In the genomic region with DNA sequence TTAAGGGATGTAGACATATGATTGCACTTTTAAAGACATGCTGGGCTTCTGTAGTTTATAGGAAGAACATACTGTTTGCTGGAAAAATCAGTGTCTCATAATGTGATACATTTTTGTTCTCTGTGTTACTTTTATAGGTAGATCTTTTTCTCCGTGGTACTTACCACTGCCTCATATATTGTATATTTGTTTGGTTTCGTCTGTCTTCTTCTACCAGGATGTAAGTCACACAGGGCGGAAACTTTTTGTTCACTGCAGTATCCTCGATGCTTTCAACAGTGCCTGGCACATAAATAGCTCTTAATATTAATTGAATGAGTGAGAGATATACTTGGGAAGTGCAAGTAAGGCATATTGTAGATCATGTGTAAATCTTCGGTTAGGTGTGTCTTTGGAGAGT, we compare ENCODE assay signal across 24 cellular contexts.
DNase-seq lines count a peak whose midpoint lies in the region; ATAC-seq, FAIRE-seq and TF ChIP-seq lines count a peak whose summit lies in the region.
"Had no signal": no experiment of that assay in that cellular context is flagged by ENCODE, and none has a peak within 500 bp of the region (broad histone marks: within the 10 kb centered on the region; RNA-seq: fewer than 3 reads in every experiment).

No MANE protein-coding gene starts in this region.

- H3K9ac ChIP-seq in endothelial cell of umbilical vein (replicated peaks; ENCODE audit: extremely low read depth, insufficient read depth, low read length) (peak overlapping the region; percentile 62), skeletal muscle satellite cell (ENCODE audit: low read depth, low read length) (no peak overlapping the region)
- H3K9ac ChIP-seq: BLaER1 treated with 17β-estradiol and CSF1 and Interleukin-3, amounts not matched to agents 10 nM and 100 nM had no signal

- no peak overlapping the region for H3K27ac Mint-ChIP-seq in naive thymus-derived CD8-positive, alpha-beta T cell
- H3K27ac Mint-ChIP-seq: B cell; CD4-positive, alpha-beta T cell; CD8-positive, alpha-beta T cell had no signal

- dilution Hi-C loops in endothelial cell of umbilical vein (cut with MboI; ENCODE audit: extremely low pct_ligation_motif_present, low sequenced_read_pairs): no loop called here

- CTCF ChIA-PET in endothelial cell of umbilical vein (lab: Charles Lee): interaction anchor here (0.7 to 2.4 kb wide), 11 partner anchors 9 to 291 kb away, joined by 3 to 12 read pairs (median 4); no protein-coding TSS in a partner anchor

- peak; percentile 83 for FAIRE-seq in H54 (lab: Jason Lieb, UNC)
- no peak for FAIRE-seq in endothelial cell of umbilical vein (lab: Jason Lieb, UNC)
- FAIRE-seq: A204.1, D721Med, G401.6, GM12891, GM19239 had no signal

- H3K27ac ChIP-seq in endothelial cell of umbilical vein (ENCODE audit: insufficient read depth, low read depth, low read length): peak overlapping the region; percentile 75
- H3K27ac ChIP-seq: BLaER1 treated with 17β-estradiol and CSF1 and Interleukin-3, amounts not matched to agents 10 nM and 100 nM; C4-2B had no signal

- H3K4me2 ChIP-seq in endothelial cell of umbilical vein (ENCODE audit: insufficient read depth, low read length) (peak overlapping the region; percentile 89), skeletal muscle satellite cell (ENCODE audit: low read length) (peak overlapping the region; percentile 24)
- H3K4me2 ChIP-seq: BLaER1 treated with 17β-estradiol and CSF1 and Interleukin-3, amounts not matched to agents 10 nM and 100 nM had no signal

- H3K79me2 ChIP-seq in endothelial cell of umbilical vein (ENCODE audit: control insufficient read depth, insufficient read depth, low read length): no peaks in the 10 kb centered on the region

- H3K36me3 ChIP-seq in endothelial cell of umbilical vein (ENCODE audit: control insufficient read depth in 2 of 2, extremely low read depth in 1 of 2, insufficient read depth in 2 of 2, low read length in 2 of 2) (no peaks in the 10 kb centered on the region), skeletal muscle satellite cell (ENCODE audit: insufficient read depth, low read length) (no peaks in the 10 kb centered on the region)

- no peaks in the 10 kb centered on the region for H3K27me3 Mint-ChIP-seq in naive thymus-derived CD8-positive, alpha-beta T cell
- H3K27me3 Mint-ChIP-seq: B cell; CD4-positive, alpha-beta T cell had no signal

- TF ChIP-seq CTCF in endothelial cell of umbilical vein (IDR thresholded peaks at IDR 0.05; ENCODE audit: extremely low read depth in 1 of 2, insufficient read depth in 1 of 2, low read depth in 1 of 2, low read length in 2 of 2): no peak

- no peaks in the 10 kb centered on the region for H4K20me1 ChIP-seq in endothelial cell of umbilical vein (replicated peaks; ENCODE audit: control insufficient read depth, extremely low read depth, insufficient read depth, low read length)
- H4K20me1 ChIP-seq: BLaER1 treated with 17β-estradiol and CSF1 and Interleukin-3, amounts not matched to agents 10 nM and 100 nM had no signal

- DNase-seq in H54 (ENCODE audit: insufficient read length, low spot score) (no peak), dermis blood vessel endothelial cell (peak; percentile 76), endothelial cell of umbilical vein (ENCODE audit: low read depth, low spot score) (peak; percentile 81), posterior cingulate gyrus (no peak)
- DNase-seq in stimulated activated CD4-positive, alpha-beta T cell treated with anti-CD3 and anti-CD28 coated beads, Interleukin-4, amount 100 ng/mL, for 1 hour: no peak
- no peak for DNase-seq in naive thymus-derived CD8-positive, alpha-beta T cell
- DNase-seq: 8988T; AML-193; Caco-2; Calu3; CD4-positive, alpha-beta T cell; CD8-positive, alpha-beta T cell; DMS79 treated with DMSO at 0.1 percent for 48 hours; GF-D8 had no signal

- H3K9me1 ChIP-seq in endothelial cell of umbilical vein (replicated peaks; ENCODE audit: control insufficient read depth, extremely low read depth, insufficient read depth, low read length): no peaks in the 10 kb centered on the region

- no peak for TF ChIP-seq POLR2A in H54 (IDR thresholded peaks at IDR 0.05; ENCODE audit: low read depth, low read length)
- no peak for TF ChIP-seq POLR2A in endothelial cell of umbilical vein (IDR thresholded peaks at IDR 0.05; ENCODE audit: low read depth, low read length)

- no peak for ATAC-seq in HG03175 (IDR thresholded peaks at IDR 0.05; ENCODE audit: unreplicated experiment)
- no peak for ATAC-seq in naive thymus-derived CD8-positive, alpha-beta T cell
- ATAC-seq: CD8-positive, alpha-beta T cell had no signal

- peaks cover 18% of the 10 kb centered on the region for H3K4me1 ChIP-seq in endothelial cell of umbilical vein (ENCODE audit: control insufficient read depth, extremely low read depth, insufficient read depth, low read length)
- peaks cover 17% of the 10 kb centered on the region for H3K4me1 ChIP-seq in skeletal muscle satellite cell (ENCODE audit: control insufficient read depth, insufficient read depth, low read length)
- H3K4me1 ChIP-seq: BLaER1 treated with 17β-estradiol and CSF1 and Interleukin-3, amounts not matched to agents 10 nM and 100 nM; Caco-2 had no signal

- intact Hi-C loops in endothelial cell of umbilical vein (cut with micrococcal nuclease) (loop anchor here (1.0 to 5.0 kb wide), 3 partner anchors 17 to 37 kb away; no protein-coding TSS in a partner anchor), posterior cingulate gyrus (cut with DNase I) (no loop called here)

- no peak overlapping the region for H3K4me3 Mint-ChIP-seq in naive thymus-derived CD8-positive, alpha-beta T cell
- H3K4me3 Mint-ChIP-seq: B cell; CD4-positive, alpha-beta T cell; CD8-positive, alpha-beta T cell had no signal

- no peaks in the 10 kb centered on the region for H3K4me1 Mint-ChIP-seq in naive thymus-derived CD8-positive, alpha-beta T cell
- H3K4me1 Mint-ChIP-seq: B cell had no signal

- H3K9me3 Mint-ChIP-seq in naive thymus-derived CD8-positive, alpha-beta T cell: peaks cover 0 to 4% (median 0%) of the 10 kb centered on the region in 9 donors
- H3K9me3 Mint-ChIP-seq: CD4-positive, alpha-beta T cell; CD8-positive, alpha-beta T cell had no signal

- H3K27me3 ChIP-seq in endothelial cell of umbilical vein (ENCODE audit: control insufficient read depth in 2 of 2, insufficient read depth in 2 of 2, low read length in 2 of 2) (no peaks in the 10 kb centered on the region), skeletal muscle satellite cell (ENCODE audit: control insufficient read depth, insufficient read depth, low read length) (no peaks in the 10 kb centered on the region)
- H3K27me3 ChIP-seq: BLaER1 treated with 17β-estradiol and CSF1 and Interleukin-3, amounts not matched to agents 10 nM and 100 nM had no signal

- peaks cover 19 to 53% (median 53%) of the 10 kb centered on the region in 3 donors for H3K36me3 Mint-ChIP-seq in naive thymus-derived CD8-positive, alpha-beta T cell

- H2AFZ ChIP-seq in endothelial cell of umbilical vein (ENCODE audit: low read depth, low read length): peak overlapping the region; percentile 14

- H3K4me3 ChIP-seq in endothelial cell of umbilical vein (replicated peaks in 1 of 3; ENCODE audit: insufficient read depth in 1 of 3, low read depth in 1 of 3, low read length in 3 of 3): peak overlapping the region in 1 of 3 experiments; percentile 33
- no peak overlapping the region for H3K4me3 ChIP-seq in skeletal muscle satellite cell (ENCODE audit: low read length)
- H3K4me3 ChIP-seq: BLaER1 treated with 17β-estradiol and CSF1 and Interleukin-3, amounts not matched to agents 10 nM and 100 nM had no signal

- BruUV-seq in endothelial cell of umbilical vein (replicated peaks; lab: Mats Ljungman, UMichigan): no TSS peak

- H3K9me3 ChIP-seq in endothelial cell of umbilical vein (replicated peaks; ENCODE audit: control insufficient read depth, insufficient read depth, low read length) (no peaks in the 10 kb centered on the region), skeletal muscle satellite cell (replicated peaks; ENCODE audit: low read length) (no peaks in the 10 kb centered on the region)
- H3K9me3 ChIP-seq: Caco-2 had no signal

- POLR2A ChIA-PET in endothelial cell of umbilical vein (lab: Charles Lee): no interaction called here
- POLR2A ChIA-PET in naive thymus-derived CD8-positive, alpha-beta T cell (lab: Charles Lee): interaction anchor here (0.7 kb wide), 1 partner anchor 36 kb away, joined by 3 read pairs; no protein-coding TSS in a partner anchor

TF ChIP-seq in endothelial cell of umbilical vein, 7 proteins besides CTCF, POLR2A, EP300 and RAD21:
- TF ChIP-seq FOS (IDR thresholded peaks at IDR 0.05; ENCODE audit: borderline replicate concordance, insufficient read depth, low read length): no peak
- TF ChIP-seq JUN (IDR thresholded peaks at IDR 0.05; ENCODE audit: borderline replicate concordance, insufficient read depth, insufficient read length, low read depth): no peak
- TF ChIP-seq, protein P1, sequence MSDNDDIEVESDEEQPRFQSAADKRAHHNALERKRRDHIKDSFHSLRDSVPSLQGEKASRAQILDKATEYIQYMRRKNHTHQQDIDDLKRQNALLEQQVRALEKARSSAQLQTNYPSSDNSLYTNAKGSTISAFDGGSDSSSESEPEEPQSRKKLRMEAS (IDR thresholded peaks at IDR 0.05; ENCODE audit: insufficient read depth, insufficient read length): no peak
- no peak for TF ChIP-seq POLR2AphosphoS5 (IDR thresholded peaks at IDR 0.05; ENCODE audit: insufficient read depth, low read depth, low read length)
- no peak for TF ChIP-seq EZH2 (IDR thresholded peaks at IDR 0.05; ENCODE audit: borderline replicate concordance, low read depth, low read length, severe bottlenecking)
- no peak for TF ChIP-seq GATA2 (IDR thresholded peaks at IDR 0.05; ENCODE audit: insufficient read depth, insufficient read length, low read depth, low read length)
- TF ChIP-seq MYC (IDR thresholded peaks at IDR 0.05; ENCODE audit: low read depth, low read length): no peak

Comparison
In these comparisons a context has a peak if more than half of its experiments do, and no peak if none do; other contexts are left out.
1. DNase-seq: peak in dermis blood vessel endothelial cell (single experiment) and endothelial cell of umbilical vein (single experiment); none in H54 (single experiment), posterior cingulate gyrus (0 of 10), stimulated activated CD4-positive, alpha-beta T cell treated with anti-CD3 and anti-CD28 coated beads, Interleukin-4, amount 100 ng/mL, for 1 hour (single experiment) and naive thymus-derived CD8-positive, alpha-beta T cell (0 of 10).